In genomic region chr11:12075822-12076821, GRCh38 we compare ENCODE assay signal across 10 cellular contexts. TPM values are rescaled to one million over a fixed set of nuclear protein-coding genes. Genes with fewer than 3 reads are reported as not detected.
DNase-seq lines count a peak whose midpoint lies in the region; ATAC-seq, FAIRE-seq and TF ChIP-seq lines count a peak whose summit lies in the region.
"Had no signal": no experiment of that assay in that cellular context is flagged by ENCODE, and none has a peak within 500 bp of the region (broad histone marks: within the 10 kb centered on the region; RNA-seq: fewer than 3 reads in every experiment).

No MANE protein-coding gene starts in this region.

- FAIRE-seq in urothelium cell line (lab: Jason Lieb, UNC), result peak; percentile 70
- FAIRE-seq in HepG2 (lab: Jason Lieb, UNC), result no peak

- H3K27ac ChIP-seq in heart right ventricle (peak overlapping the region in 4 of 10 donors; percentile 9 to 71 (median 36)), HepG2 (ENCODE audit: extremely low read length, insufficient read depth, low read length) (no peak overlapping the region)

- H3K4me3 ChIP-seq in heart right ventricle (no peak overlapping the region), mucosa of descending colon (no peak overlapping the region), HepG2 (replicated peaks in 1 of 3; ENCODE audit: insufficient read depth in 1 of 3, low read depth in 2 of 3, low read length in 3 of 3) (no peak overlapping the region)
- H3K4me3 ChIP-seq: heart left ventricle had no signal

- H3K79me2 ChIP-seq in HepG2 (ENCODE audit: insufficient read depth, low read length), result no peaks in the 10 kb centered on the region

- TF ChIP-seq RAD21 in HepG2 (CRISPR knock-in tag; IDR thresholded peaks at IDR 0.05), result no peak

- CTCF ChIA-PET in HepG2 (lab: Yijun Ruan, JAX; ENCODE audit: low intra/inter-chr PET ratio, low total read pairs), result no interaction called here

- H3K9me3 ChIP-seq in heart right ventricle, result no peaks in the 10 kb centered on the region
- no peaks in the 10 kb centered on the region for H3K9me3 ChIP-seq in mucosa of descending colon
- no peaks in the 10 kb centered on the region for H3K9me3 ChIP-seq in HepG2 (ENCODE audit: low read length)
- H3K9me3 ChIP-seq: BE2C, heart left ventricle had no signal

- ATAC-seq in heart right ventricle, result peak in 6 of 8 donors; percentile 17 to 50 (median 40)
- ATAC-seq in left ventricle myocardium superior, result no peak
- peak; percentile 65 for ATAC-seq in mucosa of descending colon
- no peak for ATAC-seq in HepG2
- no peak for ATAC-seq in GM18505 (IDR thresholded peaks at IDR 0.05; ENCODE audit: unreplicated experiment)

- in situ Hi-C loops in HepG2 (cut with HindIII; ENCODE audit: extremely low pct_ligation_motif_present, low pct_unique_long_range_greater_than_20kb), result no loop called here

- H3K36me3 ChIP-seq in heart right ventricle, result no peaks in the 10 kb centered on the region
- no peaks in the 10 kb centered on the region for H3K36me3 ChIP-seq in mucosa of descending colon (ENCODE audit: low read depth)
- no peaks in the 10 kb centered on the region for H3K36me3 ChIP-seq in HepG2 (replicated peaks in 1 of 2; ENCODE audit: control insufficient read depth in 1 of 2, insufficient read depth in 2 of 2, low read length in 2 of 2)
- H3K36me3 ChIP-seq: BE2C, heart left ventricle had no signal

- POLR2A ChIA-PET in HepG2 (lab: Yijun Ruan, JAX), result no interaction called here

- TF ChIP-seq CTCF in heart right ventricle (IDR thresholded peaks at IDR 0.05), result no peak
- TF ChIP-seq CTCF in mucosa of descending colon (IDR thresholded peaks at IDR 0.05), result no peak
- TF ChIP-seq CTCF in HepG2 (CRISPR knock-in tag; IDR thresholded peaks at IDR 0.05), result no peak

- no peaks in the 10 kb centered on the region for H4K20me1 ChIP-seq in HepG2 (ENCODE audit: insufficient read depth, low read length)

- TF ChIP-seq POLR2A in HepG2 (IDR thresholded peaks at IDR 0.05; ENCODE audit: insufficient read depth in 1 of 2, low read depth in 2 of 2, low read length in 2 of 2) (no peak), GM18505 (IDR thresholded peaks at IDR 0.05; ENCODE audit: borderline replicate concordance, extremely low read depth, insufficient read depth, insufficient read length) (no peak)

- intact Hi-C loops in heart right ventricle (cut with DNase I) (no loop called here), left ventricle myocardium superior (cut with micrococcal nuclease) (no loop called here), mucosa of descending colon (cut with DNase I, micrococcal nuclease) (no loop called here), HepG2 (cut with micrococcal nuclease; ENCODE audit: unreplicated experiment) (no loop called here)

- WGBS in heart right ventricle, 2 donors, result 79 to 84% methylated on average over 15 of the region's 15 CpGs
- 74% methylated on average over 15 of the region's 15 CpGs for WGBS in HepG2 (ENCODE audit: low lambda C conversion rate)

- H3K4me1 ChIP-seq in heart right ventricle (peaks cover 0 to 12% (median 0%) of the 10 kb centered on the region in 9 donors), mucosa of descending colon (ENCODE audit: low read depth) (no peaks in the 10 kb centered on the region), HepG2 (ENCODE audit: insufficient read depth, low read length) (peaks cover 35% of the 10 kb centered on the region)
- H3K4me1 ChIP-seq: BE2C had no signal

- H3K27me3 ChIP-seq in heart right ventricle, result no peaks in the 10 kb centered on the region
- H3K27me3 ChIP-seq in HepG2 (ENCODE audit: control insufficient read depth in 1 of 2, insufficient read depth in 2 of 2, low read length in 2 of 2), result peaks cover 0 to 1% of the 10 kb centered on the region in 2 experiments; a peak in 1 of 5 replicates
- H3K27me3 ChIP-seq: BE2C, heart left ventricle had no signal

- DNase-seq in heart right ventricle (no peak), left ventricle myocardium superior (no peak), cerebellar nuclear complex (lab: John Stamatoyannopoulos, UW) (peak; percentile 59 to 69), mucosa of descending colon (no peak), urothelium cell line (ENCODE audit: low spot score) (peak; percentile 90), SW480 (ENCODE audit: low spot score) (no peak), HepG2 (ENCODE audit: low spot score) (no peak)
- DNase-seq: BE2C, heart left ventricle had no signal

- H3K4me2 ChIP-seq in HepG2 (ENCODE audit: low read depth, low read length), result no peak overlapping the region

- BruUV-seq in HepG2 (replicated peaks; lab: Mats Ljungman, UMichigan), result no TSS peak

- no peak overlapping the region for H3K9ac ChIP-seq in HepG2 (ENCODE audit: insufficient read depth, low read depth, low read length)

- H2AFZ ChIP-seq in HepG2 (ENCODE audit: low read length), result no peak overlapping the region

- TF ChIP-seq EP300 in HepG2 (IDR thresholded peaks at IDR 0.05; ENCODE audit: low read depth in 2 of 2, low read length in 2 of 2) (no peak), HepG2 (CRISPR knock-in tag; IDR thresholded peaks at IDR 0.05; ENCODE audit: borderline replicate concordance) (no peak)

TF ChIP-seq in HepG2, 621 proteins besides CTCF, POLR2A, EP300 and RAD21 (continues in another document):
- TF ChIP-seq UBTF (CRISPR knock-in tag; IDR thresholded peaks at IDR 0.05) (no peak), ZNF605 (CRISPR knock-in tag; IDR thresholded peaks at IDR 0.05) (no peak), ZNF704 (CRISPR knock-in tag; IDR thresholded peaks at IDR 0.05; ENCODE audit: borderline replicate concordance) (no peak), NFRKB (IDR thresholded peaks at IDR 0.05) (no peak), ELF4 (CRISPR knock-in tag; IDR thresholded peaks at IDR 0.05; ENCODE audit: borderline replicate concordance) (no peak), ZNF639 (CRISPR knock-in tag; conservative IDR thresholded peaks at IDR 0.05) (no peak), NFATC3 (CRISPR knock-in tag; IDR thresholded peaks at IDR 0.05) (no peak)

RNA-seq across cellular contexts. Expression of gene MICAL2, which starts 34.3 kb away (rescaled TPM):
- total RNA-seq in heart right ventricle, result 10 to 100 TPM; 38.1 to 95.7 (median 72.7) TPM
- polyA plus RNA-seq in heart right ventricle, result 10 to 100 TPM; 32.5 to 57.9 TPM
- 57.1 TPM for total RNA-seq in left ventricle myocardium superior
- total RNA-seq in mucosa of descending colon, result 100 to 1,000 TPM; 263 to 384 (median 312) TPM
- 1.1 and 1.4 TPM in 2 replicates for total RNA-seq in HepG2 (2016; rRNA removed; fragmentation: Illumina TruSeq; extraction: Trizol)
- 0.18 and 0.51 TPM in 2 replicates for total RNA-seq in HepG2 (2016; cell fraction: cytosol; rRNA removed; fragmentation: Illumina TruSeq; extraction: Trizol; ENCODE audit: low read depth)
- 1.1 and 1.7 TPM in 2 replicates for total RNA-seq in HepG2 (2016; cell fraction: insoluble cytoplasmic fraction; rRNA removed; fragmentation: Illumina TruSeq; extraction: Trizol)
- 1.1 and 1.3 TPM in 2 replicates for total RNA-seq in HepG2 (2016; cell fraction: membrane; rRNA removed; fragmentation: Illumina TruSeq; extraction: Trizol)
- 1.6 and 3.7 TPM in 2 replicates for total RNA-seq in HepG2 (2016; cell fraction: nucleus; rRNA removed; fragmentation: Illumina TruSeq; extraction: Trizol)
- 0.59 and 0.78 TPM in 2 replicates for polyA plus RNA-seq in HepG2 (2011; rRNA removed)
- polyA plus RNA-seq in HepG2 (2011; cell fraction: cytosol; rRNA removed), result 0.46 and 0.50 TPM in 2 replicates
- polyA plus RNA-seq in HepG2 (2011; cell fraction: nucleus; rRNA removed), result 0.61 and 0.97 TPM in 2 replicates
- polyA plus RNA-seq in HepG2 (2012), result 0.48 and 1.6 TPM in 2 replicates
- polyA plus RNA-seq in HepG2 (2016; cell fraction: cytosol; fragmentation: Illumina TruSeq; extraction: Trizol; ENCODE audit: low read depth), result 0.29 and 0.53 TPM in 2 replicates
- polyA plus RNA-seq in HepG2 (2016; cell fraction: insoluble cytoplasmic fraction; fragmentation: Illumina TruSeq; extraction: Trizol; ENCODE audit: low read depth), result 0.73 and 1.3 TPM in 2 replicates
- 0.34 and 0.39 TPM in 2 replicates for polyA plus RNA-seq in HepG2 (2016; cell fraction: membrane; fragmentation: Illumina TruSeq; extraction: Trizol; ENCODE audit: low read depth)
- polyA plus RNA-seq in HepG2 (2016; cell fraction: nucleus; fragmentation: Illumina TruSeq; extraction: Trizol; ENCODE audit: insufficient read depth, low read depth), result 1.2 and 2.1 TPM in 2 replicates
- 1.6 and 8.6 TPM in 2 replicates for polyA minus RNA-seq in HepG2 (2011; rRNA and poly(A)+ RNA removed; ENCODE audit: low replicate concordance)
- polyA minus RNA-seq in HepG2 (2011; cell fraction: cytosol; rRNA and poly(A)+ RNA removed), result 0.70 and 2.7 TPM in 2 replicates
- 2.4 and 3.5 TPM in 2 replicates for polyA minus RNA-seq in HepG2 (2011; cell fraction: nucleus; rRNA and poly(A)+ RNA removed)

Comparison
In these comparisons a context has a peak if more than half of its experiments do, and no peak if none do; other contexts are left out.
1. ATAC-seq: peak in heart right ventricle (6 of 8) and mucosa of descending colon (single experiment); none in left ventricle myocardium superior (single experiment), HepG2 (single experiment) and GM18505 (single experiment).
2. DNase-seq: peak in cerebellar nuclear complex (2 of 2) and urothelium cell line (single experiment); none in heart right ventricle (0 of 2), left ventricle myocardium superior (single experiment), mucosa of descending colon (0 of 3), SW480 (single experiment) and HepG2 (single experiment).
3. RNA of gene MICAL2, which starts 34.3 kb away (total RNA-seq): 263 to 384 TPM in mucosa of descending colon, 38.1 to 95.7 TPM in heart right ventricle and 57.1 TPM in left ventricle myocardium superior (single experiment); 0.18 to 3.7 TPM in HepG2; every median in the first group is over 4 times any median in the second.